Comparison of ENCODE assay signal across 23 cellular contexts in genomic region chr3:183959214-183959613, GRCh38. TPM values are rescaled to one million over a fixed set of nuclear protein-coding genes. Genes with fewer than 3 reads are reported as not detected.
A peak's percentile ranks its signal among the peaks of the same experiment; 100 is the strongest.
DNase-seq lines count a peak whose midpoint lies in the region; ATAC-seq, FAIRE-seq and TF ChIP-seq lines count a peak whose summit lies in the region.
"Had no signal": no experiment of that assay in that cellular context is flagged by ENCODE, and none has a peak within 500 bp of the region (broad histone marks: within the 10 kb centered on the region; RNA-seq: fewer than 3 reads in every experiment).

No MANE protein-coding gene starts in this region.

- H3K4me3 Mint-ChIP-seq in stimulated activated naive CD8-positive, alpha-beta T cell treated with anti-CD3 and anti-CD28 coated beads, Interleukin-15, amount 100 ng/mL, for 72 hours, result no peak overlapping the region
- H3K4me3 Mint-ChIP-seq in type B pancreatic cell (no peak overlapping the region), chondrocyte (ENCODE audit: unreplicated experiment) (no peak overlapping the region)
- H3K4me3 Mint-ChIP-seq: activated CD8-positive, alpha-beta T cell treated with anti-CD3 and anti-CD28 coated beads, Interleukin-2, amount 10 ng/mL, durations not matched to agents 7 days and 5 days; activated naive CD8-positive, alpha-beta T cell treated with anti-CD3 and anti-CD28 coated beads for 36 hours; CD4-positive, CD25-positive, alpha-beta regulatory T cell; nephron had no signal

- WGBS in K562 (ENCODE audit: insufficient coverage, low coverage, missing lambda C conversion rate), result 69% methylated on average over 4 of the region's 4 CpGs
- WGBS in pancreas, 2 donors, result 71 to 78% methylated on average over 4 of the region's 4 CpGs

- POLR2A ChIA-PET in K562 (lab: Yijun Ruan, JAX), result no interaction called here

- peak; percentile 23 for ATAC-seq in stimulated activated naive CD8-positive, alpha-beta T cell treated with anti-CD3 and anti-CD28 coated beads, Interleukin-15, Interleukin-2, amounts not matched to agents 100 U/mL and 50 U/mL, for 24 hours
- ATAC-seq in stimulated activated naive CD8-positive, alpha-beta T cell treated with anti-CD3 and anti-CD28 coated beads, Interleukin-15, amount 100 ng/mL, for 72 hours, result no peak
- peak; percentile 68; the same call in 2 of the 3 replicates for ATAC-seq in K562
- ATAC-seq in pancreas, result no peak
- ATAC-seq: activated CD8-positive, alpha-beta T cell treated with anti-CD3 and anti-CD28 coated beads, Interleukin-2, amount 10 ng/mL, durations not matched to agents 7 days and 5 days had no signal

- H3K27ac ChIP-seq in K562 (ENCODE audit: extremely low read depth, low read depth, low read length) (peak overlapping the region; percentile 5; the same call in 2 of the 3 replicates), pancreas (no peak overlapping the region)

- no peak overlapping the region for H3K4me2 ChIP-seq in K562 (ENCODE audit: insufficient read depth, low read length)

- H3K9me1 ChIP-seq in K562 (ENCODE audit: control insufficient read depth, insufficient read depth, low read length), result no peaks in the 10 kb centered on the region

- FAIRE-seq in K562 (lab: Jason Lieb, UNC) (no peak), pancreas (lab: Jason Lieb, UNC) (no peak)

- no peaks in the 10 kb centered on the region for H3K27me3 Mint-ChIP-seq in stimulated activated naive CD8-positive, alpha-beta T cell treated with anti-CD3 and anti-CD28 coated beads, Interleukin-15, amount 100 ng/mL, for 72 hours
- H3K27me3 Mint-ChIP-seq in type B pancreatic cell (no peaks in the 10 kb centered on the region), chondrocyte (ENCODE audit: low read depth) (no peaks in the 10 kb centered on the region)
- H3K27me3 Mint-ChIP-seq: activated naive CD8-positive, alpha-beta T cell treated with anti-CD3 and anti-CD28 coated beads for 36 hours; CD4-positive, CD25-positive, alpha-beta regulatory T cell had no signal

- H3K36me3 ChIP-seq in K562 (ENCODE audit: control insufficient read depth, insufficient read depth, low read length) (peaks cover 89% of the 10 kb centered on the region), pancreas (no peaks in the 10 kb centered on the region), BE2C (peaks cover 28% of the 10 kb centered on the region)

- intact Hi-C loops in K562 (cut with micrococcal nuclease) (no loop called here), pancreas (cut with DNase I) (no loop called here)

- H3K4me1 Mint-ChIP-seq in stimulated activated naive CD8-positive, alpha-beta T cell treated with anti-CD3 and anti-CD28 coated beads, Interleukin-15, amount 100 ng/mL, for 72 hours, result no peaks in the 10 kb centered on the region
- no peaks in the 10 kb centered on the region for H3K4me1 Mint-ChIP-seq in type B pancreatic cell (ENCODE audit: unreplicated experiment)
- H3K4me1 Mint-ChIP-seq in chondrocyte (ENCODE audit: low read depth), result no peaks in the 10 kb centered on the region
- H3K4me1 Mint-ChIP-seq: activated naive CD8-positive, alpha-beta T cell treated with anti-CD3 and anti-CD28 coated beads for 36 hours; CD4-positive, CD25-positive, alpha-beta regulatory T cell; nephron had no signal

- H3K9me3 ChIP-seq in K562 (replicated peaks; ENCODE audit: control insufficient read depth, insufficient read depth, low read depth, low read length) (peaks cover 10% of the 10 kb centered on the region), pancreas (no peaks in the 10 kb centered on the region), BE2C (no peaks in the 10 kb centered on the region)

- no peaks in the 10 kb centered on the region for H3K9me3 Mint-ChIP-seq in stimulated activated naive CD8-positive, alpha-beta T cell treated with anti-CD3 and anti-CD28 coated beads, Interleukin-15, amount 100 ng/mL, for 72 hours
- H3K9me3 Mint-ChIP-seq in type B pancreatic cell (no peaks in the 10 kb centered on the region), chondrocyte (ENCODE audit: low read depth) (no peaks in the 10 kb centered on the region)
- H3K9me3 Mint-ChIP-seq: activated naive CD8-positive, alpha-beta T cell treated with anti-CD3 and anti-CD28 coated beads for 36 hours; nephron had no signal

- in situ Hi-C loops in K562 (cut with MboI), result no loop called here

- no peak overlapping the region for H3K9ac ChIP-seq in K562 (ENCODE audit: insufficient read depth in 1 of 2, low read depth in 2 of 2, low read length in 2 of 2)

- TF ChIP-seq CTCF in K562 (IDR thresholded peaks at IDR 0.05 in 2 of 3, conservative IDR thresholded peaks at IDR 0.05 in 1 of 3; ENCODE audit: insufficient read depth in 2 of 3, low read depth in 1 of 3, low read length in 3 of 3) (no peak), type B pancreatic cell (conservative IDR thresholded peaks at IDR 0.05) (no peak), pancreas (IDR thresholded peaks at IDR 0.05) (no peak), BE2C (IDR thresholded peaks at IDR 0.05; ENCODE audit: low read depth, low read length) (no peak), chondrocyte (IDR thresholded peaks at IDR 0.05) (no peak)

- no peak for TF ChIP-seq POLR2A in K562 (conservative IDR thresholded peaks at IDR 0.05)

- CTCF ChIA-PET in K562 (lab: Yijun Ruan, JAX; ENCODE audit: low intra/inter-chr PET ratio), result no interaction called here

- no peak overlapping the region for H2AFZ ChIP-seq in K562 (ENCODE audit: low read depth, low read length)

- peaks cover 23% of the 10 kb centered on the region for H3K36me3 Mint-ChIP-seq in type B pancreatic cell
- peaks cover 30% of the 10 kb centered on the region for H3K36me3 Mint-ChIP-seq in chondrocyte (ENCODE audit: low read depth)

- TF ChIP-seq EP300 in K562 (IDR thresholded peaks at IDR 0.05; ENCODE audit: low read length), result no peak

- DNase-seq in stimulated activated naive CD8-positive, alpha-beta T cell treated with anti-CD3 and anti-CD28 coated beads, Interleukin-15, Interleukin-2, amounts not matched to agents 100 U/mL and 50 U/mL, for 24 hours, result no peak
- DNase-seq in stimulated activated naive CD8-positive, alpha-beta T cell treated with anti-CD3 and anti-CD28 coated beads, Interleukin-15, amount 100 ng/mL, for 72 hours, result no peak
- DNase-seq in K562 (ENCODE audit: extremely low read depth in 1 of 4, low spot score in 3 of 4), result peak in 3 of 4 experiments; percentile 18 to 23 (median 21)
- peak; percentile 69 for DNase-seq in kidney tubule cell (ENCODE audit: low spot score)
- no peak for DNase-seq in type B pancreatic cell (ENCODE audit: extremely low spot score, unreplicated experiment)
- no peak for DNase-seq in pancreas
- no peak for DNase-seq in BE2C
- no peak for DNase-seq in chondrocyte (ENCODE audit: low spot score)
- DNase-seq: activated CD8-positive, alpha-beta T cell treated with anti-CD3 and anti-CD28 coated beads, Interleukin-2, amount 10 ng/mL, durations not matched to agents 7 days and 5 days; activated naive CD8-positive, alpha-beta T cell treated with anti-CD3 and anti-CD28 coated beads for 36 hours; activated T-cell treated with anti-CD3 and anti-CD28 coated beads, Interleukin-2, amount 50 U/mL, for 1 hour; CD4-positive, CD25-positive, alpha-beta regulatory T cell; effector CD4-positive, alpha-beta T cell; GF-D8; HCEC 1CT; NCI-H1048; NCI-H187 treated with DMSO at 0.1 percent for 48 hours; NCI-H226; NCI-H748 treated with DMSO at 0.1 percent for 48 hours; posterior cingulate gyrus; stimulated activated CD4-positive, alpha-beta T cell treated with anti-CD3 and anti-CD28 coated beads, Interleukin-1b, Interleukin-23, amount 100 ng/mL, for 48 hours; T1000 had no signal

- no peaks in the 10 kb centered on the region for H3K79me2 ChIP-seq in K562 (ENCODE audit: control insufficient read depth, insufficient read depth, low read length)

- H3K27ac Mint-ChIP-seq in stimulated activated naive CD8-positive, alpha-beta T cell treated with anti-CD3 and anti-CD28 coated beads, Interleukin-15, amount 100 ng/mL, for 72 hours, result peak overlapping the region in 1 of 2 donors; percentile 6
- H3K27ac Mint-ChIP-seq in type B pancreatic cell (peak overlapping the region; percentile 83), chondrocyte (ENCODE audit: unreplicated experiment) (no peak overlapping the region)
- H3K27ac Mint-ChIP-seq: activated CD8-positive, alpha-beta T cell treated with anti-CD3 and anti-CD28 coated beads, Interleukin-2, amount 10 ng/mL, durations not matched to agents 7 days and 5 days; activated naive CD8-positive, alpha-beta T cell treated with anti-CD3 and anti-CD28 coated beads for 36 hours; nephron had no signal

- H3K4me1 ChIP-seq in K562 (replicated peaks in 1 of 2; ENCODE audit: control insufficient read depth in 2 of 2, insufficient read depth in 2 of 2, low read length in 2 of 2) (no peaks in the 10 kb centered on the region; a peak in 1 of 5 replicates), pancreas (no peaks in the 10 kb centered on the region), BE2C (no peaks in the 10 kb centered on the region)

- no TSS peak for BruUV-seq in K562 (replicated peaks; lab: Mats Ljungman, UMichigan)

- TF ChIP-seq RAD21 in K562 (CRISPR knock-in tag; conservative IDR thresholded peaks at IDR 0.05 in 1 of 2, IDR thresholded peaks at IDR 0.05 in 1 of 2), result no peak

- H3K27me3 ChIP-seq in K562 (ENCODE audit: control insufficient read depth in 2 of 2, insufficient read depth in 2 of 2, low read length in 2 of 2) (no peaks in the 10 kb centered on the region; a peak in 1 of 5 replicates), pancreas (no peaks in the 10 kb centered on the region), BE2C (no peaks in the 10 kb centered on the region)

- H3K4me3 ChIP-seq in K562 (no peak overlapping the region), pancreas (no peak overlapping the region), BE2C (ENCODE audit: low read depth, low read length) (no peak overlapping the region)

- H4K20me1 ChIP-seq in K562 (replicated peaks; ENCODE audit: control insufficient read depth, insufficient read depth, low read length), result no peaks in the 10 kb centered on the region

RNA-seq across cellular contexts. Expression of gene ABCC5, which starts 58.5 kb away (rescaled TPM):
- 196 and 208 TPM in 2 replicates for total RNA-seq in K562 (2011; cell fraction: chromatin; rRNA removed; ENCODE audit: low replicate concordance)
- 111 and 115 TPM in 2 replicates for total RNA-seq in K562 (2011; cell fraction: nucleolus; rRNA removed)
- total RNA-seq in K562 (2011; cell fraction: nucleoplasm; rRNA removed), result 176 and 215 TPM in 2 replicates
- total RNA-seq in K562 (2014; rRNA removed) (22.0 and 27.1 TPM in 2 replicates), K562 (2014; rRNA removed; fragmentation: Illumina TruSeq; extraction: Trizol) (36.7 and 38.2 TPM in 2 replicates), K562 (2015; rRNA removed; fragmentation: Illumina TruSeq; extraction: Trizol) (22.8 and 24.9 TPM in 2 replicates), K562 (2021) (50.0 and 50.9 TPM in 2 replicates), type B pancreatic cell (ENCODE audit: low replicate concordance) (39.3 and 61.2 TPM in 2 replicates), pancreas (10 to 100 TPM in 1 of 6 donors, 1 to 10 TPM in 5; 2.8 to 25.2 (median 7.1) TPM), chondrocyte (22.0 to 26.8 TPM (median 23.8 TPM) in 3 replicates)
- polyA plus RNA-seq in K562 (2011; rRNA removed) (36.9 and 39.3 TPM in 2 replicates), K562 (2014; fragmentation: Illumina TruSeq; extraction: Trizol) (38.4 and 44.0 TPM in 2 replicates), K562 (2014; fragmentation: Nextera tagmentation; extraction: Ambion mirVana) (10 to 100 TPM; 41.9 to 53.0 TPM), K562 (2014; rRNA removed) (51.4 and 56.6 TPM in 2 replicates), pancreas (10 to 100 TPM; 12.9 to 25.9 TPM)
- 16.2 and 21.3 TPM in 2 replicates for polyA plus RNA-seq in K562 (2011; cell fraction: cytosol; rRNA removed)
- polyA plus RNA-seq in K562 (2011; cell fraction: nucleus; rRNA removed), result 213 and 222 TPM in 2 replicates
- polyA plus RNA-seq in K562 (2012), result 29.2 and 34.4 TPM in 2 replicates
- 23.8 and 24.3 TPM in 2 replicates for polyA minus RNA-seq in K562 (2011; rRNA and poly(A)+ RNA removed)
- 13.1 and 13.5 TPM in 2 replicates for polyA minus RNA-seq in K562 (2011; cell fraction: cytosol; rRNA and poly(A)+ RNA removed)
- polyA minus RNA-seq in K562 (2011; cell fraction: nucleus; rRNA and poly(A)+ RNA removed), result 48.6 and 58.3 TPM in 2 replicates
- polyA plus RNA-seq in BE2C (2012; ENCODE audit: insufficient read depth, insufficient read length, low read depth), result 42.5 TPM

Comparison
In these comparisons a context has a peak if more than half of its experiments do, and no peak if none do; other contexts are left out.
1. ATAC-seq: peak in stimulated activated naive CD8-positive, alpha-beta T cell treated with anti-CD3 and anti-CD28 coated beads, Interleukin-15, Interleukin-2, amounts not matched to agents 100 U/mL and 50 U/mL, for 24 hours (single experiment) and K562 (single experiment); none in stimulated activated naive CD8-positive, alpha-beta T cell treated with anti-CD3 and anti-CD28 coated beads, Interleukin-15, amount 100 ng/mL, for 72 hours (single experiment) and pancreas (0 of 4).
2. DNase-seq: peak in K562 (3 of 4) and kidney tubule cell (single experiment); none in stimulated activated naive CD8-positive, alpha-beta T cell treated with anti-CD3 and anti-CD28 coated beads, Interleukin-15, Interleukin-2, amounts not matched to agents 100 U/mL and 50 U/mL, for 24 hours (single experiment), stimulated activated naive CD8-positive, alpha-beta T cell treated with anti-CD3 and anti-CD28 coated beads, Interleukin-15, amount 100 ng/mL, for 72 hours (0 of 2), type B pancreatic cell (single experiment), pancreas (0 of 6), BE2C (single experiment) and chondrocyte (single experiment).